In genomic region chr11:130124096-130124495, GRCh38 we compare ENCODE assay signal across 8 cellular contexts. TPM values are rescaled to one million over a fixed set of nuclear protein-coding genes. Genes with fewer than 3 reads are reported as not detected.
A peak's percentile ranks its signal among the peaks of the same experiment; 100 is the strongest.
DNase-seq lines count a peak whose midpoint lies in the region; ATAC-seq, FAIRE-seq and TF ChIP-seq lines count a peak whose summit lies in the region.

No MANE protein-coding gene starts in this region.

- no peaks in the 10 kb centered on the region for H3K9me3 Mint-ChIP-seq in activated CD4-positive, alpha-beta memory T cell treated with anti-CD3 and anti-CD28 coated beads, Interleukin-2, amount 10 ng/mL, durations not matched to agents 7 days and 5 days
- no peaks in the 10 kb centered on the region for H3K9me3 Mint-ChIP-seq in stimulated activated effector memory CD8-positive, alpha-beta T cell treated with anti-CD3 and anti-CD28 coated beads, Interleukin-12 subunit alpha, Interleukin-12 subunit beta, amount 100 ng/mL, for 72 hours

- TF ChIP-seq CTCF in RWPE2 (IDR thresholded peaks at IDR 0.05; ENCODE audit: poor library complexity, severe bottlenecking) (no peak), pancreas (IDR thresholded peaks at IDR 0.05) (no peak), GM20000 (IDR thresholded peaks at IDR 0.05; ENCODE audit: extremely low read depth, missing control alignments) (no peak)

- no peaks in the 10 kb centered on the region for H3K9me3 ChIP-seq in RWPE2 (ENCODE audit: severe bottlenecking)
- no peaks in the 10 kb centered on the region for H3K9me3 ChIP-seq in pancreas

- peaks cover 19% of the 10 kb centered on the region for H3K36me3 Mint-ChIP-seq in activated CD4-positive, alpha-beta memory T cell treated with anti-CD3 and anti-CD28 coated beads, Interleukin-2, amount 10 ng/mL, durations not matched to agents 7 days and 5 days (ENCODE audit: low read depth)
- H3K36me3 Mint-ChIP-seq in stimulated activated effector memory CD8-positive, alpha-beta T cell treated with anti-CD3 and anti-CD28 coated beads, Interleukin-12 subunit alpha, Interleukin-12 subunit beta, amount 100 ng/mL, for 72 hours = peaks cover 47% of the 10 kb centered on the region

- WGBS in pancreas, 2 donors = 58 to 60% methylated on average over 4 of the region's 4 CpGs

- H3K4me3 Mint-ChIP-seq in activated CD4-positive, alpha-beta memory T cell treated with anti-CD3 and anti-CD28 coated beads, Interleukin-2, amount 10 ng/mL, durations not matched to agents 7 days and 5 days = no peak overlapping the region
- H3K4me3 Mint-ChIP-seq in stimulated activated effector memory CD8-positive, alpha-beta T cell treated with anti-CD3 and anti-CD28 coated beads, Interleukin-12 subunit alpha, Interleukin-12 subunit beta, amount 100 ng/mL, for 72 hours = no peak overlapping the region

- no peak for FAIRE-seq in pancreas (lab: Jason Lieb, UNC)

- intact Hi-C loops in pancreas (cut with DNase I) = no loop called here

- H3K27ac ChIP-seq in RWPE2 (ENCODE audit: poor library complexity, severe bottlenecking) (peak overlapping the region; percentile 15), pancreas (no peak overlapping the region)

- H3K27me3 Mint-ChIP-seq in activated CD4-positive, alpha-beta memory T cell treated with anti-CD3 and anti-CD28 coated beads, Interleukin-2, amount 10 ng/mL, durations not matched to agents 7 days and 5 days = peaks cover 22% of the 10 kb centered on the region

- H3K4me1 ChIP-seq in RWPE2 (ENCODE audit: insufficient read depth, poor library complexity, severe bottlenecking) = peaks cover 13% of the 10 kb centered on the region
- peaks cover 0 to 9% (median 9%) of the 10 kb centered on the region in 3 donors for H3K4me1 ChIP-seq in pancreas

- H3K27ac Mint-ChIP-seq in activated CD4-positive, alpha-beta memory T cell treated with anti-CD3 and anti-CD28 coated beads, Interleukin-2, amount 10 ng/mL, durations not matched to agents 7 days and 5 days = no peak overlapping the region
- H3K27ac Mint-ChIP-seq in stimulated activated effector memory CD8-positive, alpha-beta T cell treated with anti-CD3 and anti-CD28 coated beads, Interleukin-12 subunit alpha, Interleukin-12 subunit beta, amount 100 ng/mL, for 72 hours = no peak overlapping the region

- H3K36me3 ChIP-seq in RWPE2 (ENCODE audit: low read depth) = peaks cover 75% of the 10 kb centered on the region
- peaks cover 0 to 48% (median 22%) of the 10 kb centered on the region in 3 donors for H3K36me3 ChIP-seq in pancreas

- no peaks in the 10 kb centered on the region for H3K27me3 ChIP-seq in RWPE2 (ENCODE audit: insufficient read depth, poor library complexity, severe bottlenecking)
- H3K27me3 ChIP-seq in pancreas = no peaks in the 10 kb centered on the region

- CTCF ChIA-PET in activated CD4-positive, alpha-beta memory T cell treated with anti-CD3 and anti-CD28 coated beads, Interleukin-2, amount 10 ng/mL, durations not matched to agents 7 days and 5 days (lab: Charles Lee) = interaction anchor here (0.9 kb wide), 1 partner anchor 8 kb away, joined by 4 read pairs; no protein-coding TSS in a partner anchor

- H3K4me3 ChIP-seq in RWPE2 (ENCODE audit: severe bottlenecking) (no peak overlapping the region), pancreas (no peak overlapping the region)

- H3K4me1 Mint-ChIP-seq in activated CD4-positive, alpha-beta memory T cell treated with anti-CD3 and anti-CD28 coated beads, Interleukin-2, amount 10 ng/mL, durations not matched to agents 7 days and 5 days = peaks cover 24% of the 10 kb centered on the region
- H3K4me1 Mint-ChIP-seq in stimulated activated effector memory CD8-positive, alpha-beta T cell treated with anti-CD3 and anti-CD28 coated beads, Interleukin-12 subunit alpha, Interleukin-12 subunit beta, amount 100 ng/mL, for 72 hours = peaks cover 14% of the 10 kb centered on the region

- peak; percentile 95 for ATAC-seq in RWPE2 (ENCODE audit: low read depth)
- peak; percentile 17 to 89 (median 82) for ATAC-seq in pancreas
- no peak for ATAC-seq in HG03432 (IDR thresholded peaks at IDR 0.05; ENCODE audit: unreplicated experiment)
- ATAC-seq in stimulated activated effector memory CD8-positive, alpha-beta T cell treated with anti-CD3 and anti-CD28 coated beads, Interleukin-12 subunit alpha, Interleukin-12 subunit beta, amount 100 ng/mL, for 72 hours = no peak

- peak; percentile 52 for DNase-seq in Daoy (ENCODE audit: low read depth)
- no peak for DNase-seq in RWPE2 (ENCODE audit: low spot score)
- peak; percentile 92 for DNase-seq in fibroblast of gingiva (ENCODE audit: low read depth)
- DNase-seq in pancreas = no peak
- no peak for DNase-seq in GM20000 (ENCODE audit: low spot score)
- DNase-seq in activated CD4-positive, alpha-beta memory T cell treated with anti-CD3 and anti-CD28 coated beads, Interleukin-2, amount 10 ng/mL, durations not matched to agents 7 days and 5 days = no peak
- no peak for DNase-seq in stimulated activated effector memory CD8-positive, alpha-beta T cell treated with anti-CD3 and anti-CD28 coated beads, Interleukin-12 subunit alpha, Interleukin-12 subunit beta, amount 100 ng/mL, for 72 hours (ENCODE audit: low spot score in 2 of 2)

- POLR2A ChIA-PET in activated CD4-positive, alpha-beta memory T cell treated with anti-CD3 and anti-CD28 coated beads, Interleukin-2, amount 10 ng/mL, durations not matched to agents 7 days and 5 days (lab: Charles Lee) = no interaction called here

RNA-seq across cellular contexts. Expression of gene ST14, which starts 35.5 kb away (rescaled TPM):
- not detected in 2 replicates for total RNA-seq in Daoy (2014; rRNA removed; shearing (Covaris generic))
- total RNA-seq in pancreas = 100 to 1,000 TPM in 1 of 6 donors, 10 to 100 TPM in 5; 37.5 to 101 (median 48.5) TPM
- 10 to 100 TPM; 43.8 to 57.9 TPM for polyA plus RNA-seq in pancreas
- total RNA-seq in activated CD4-positive, alpha-beta memory T cell treated with anti-CD3 and anti-CD28 coated beads, Interleukin-2, amount 10 ng/mL, durations not matched to agents 7 days and 5 days = not detected

RNA-seq across cellular contexts. Expression of gene APLP2, which starts 54.4 kb away (rescaled TPM):
- total RNA-seq in Daoy (2014; rRNA removed; shearing (Covaris generic)) = 94.6 and 103 TPM in 2 replicates
- 100 to 1,000 TPM in 3 of 6 donors, 10 to 100 TPM in 3; 64.2 to 171 (median 101) TPM for total RNA-seq in pancreas
- 100 to 1,000 TPM in 1 of 2 donors, 10 to 100 TPM in 1; 45.3 to 124 TPM for polyA plus RNA-seq in pancreas
- 10 to 100 TPM; 31.1 to 33.2 TPM for total RNA-seq in activated CD4-positive, alpha-beta memory T cell treated with anti-CD3 and anti-CD28 coated beads, Interleukin-2, amount 10 ng/mL, durations not matched to agents 7 days and 5 days

Comparison
In these comparisons a context has a peak if more than half of its experiments do, and no peak if none do; other contexts are left out.
1. DNase-seq: peak in Daoy (single experiment) and fibroblast of gingiva (single experiment); none in RWPE2 (single experiment), pancreas (0 of 6), GM20000 (single experiment), activated CD4-positive, alpha-beta memory T cell treated with anti-CD3 and anti-CD28 coated beads, Interleukin-2, amount 10 ng/mL, durations not matched to agents 7 days and 5 days (single experiment) and stimulated activated effector memory CD8-positive, alpha-beta T cell treated with anti-CD3 and anti-CD28 coated beads, Interleukin-12 subunit alpha, Interleukin-12 subunit beta, amount 100 ng/mL, for 72 hours (0 of 2).
2. ATAC-seq: peak in RWPE2 (single experiment) and pancreas (4 of 4); none in HG03432 (single experiment) and stimulated activated effector memory CD8-positive, alpha-beta T cell treated with anti-CD3 and anti-CD28 coated beads, Interleukin-12 subunit alpha, Interleukin-12 subunit beta, amount 100 ng/mL, for 72 hours (single experiment).
3. RNA of gene ST14, which starts 35.5 kb away (total RNA-seq): 37.5 to 101 TPM in pancreas; not detected in activated CD4-positive, alpha-beta memory T cell treated with anti-CD3 and anti-CD28 coated beads, Interleukin-2, amount 10 ng/mL, durations not matched to agents 7 days and 5 days and not detected in Daoy; every median in the first group is over 10 times any median in the second.